13 cellular contexts compared by ENCODE assay signal in the genomic region with DNA sequence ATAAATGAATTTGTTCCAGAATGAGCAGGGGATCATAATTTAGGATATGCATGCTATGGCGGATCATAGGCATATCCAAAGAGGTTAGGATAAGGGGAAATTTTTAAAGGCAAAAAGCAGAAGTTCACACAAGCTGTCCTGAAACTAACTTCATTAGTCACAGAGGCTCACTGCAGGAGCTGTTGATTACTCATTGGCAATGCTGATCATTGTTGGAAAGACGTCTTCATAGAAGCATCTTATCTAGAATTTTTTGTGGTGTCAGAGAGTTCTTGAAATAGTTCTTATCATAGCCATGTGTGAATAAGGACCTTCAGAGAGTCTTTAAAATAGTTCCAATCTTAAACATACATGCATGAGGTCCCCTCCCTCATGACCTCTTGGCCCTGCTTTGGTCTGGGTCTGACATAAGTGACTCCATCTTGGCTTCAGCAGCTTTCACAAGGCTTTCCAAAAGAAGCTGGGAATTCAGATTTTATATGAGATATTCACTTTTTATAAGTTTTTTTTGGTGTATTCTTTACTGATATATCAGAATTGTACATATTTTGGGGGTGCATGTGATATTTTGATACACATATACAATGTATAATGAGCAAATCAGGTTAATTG. TPM values are rescaled to one million over a fixed set of nuclear protein-coding genes. Genes with fewer than 3 reads are reported as not detected.
DNase-seq lines count a peak whose midpoint lies in the region; ATAC-seq and TF ChIP-seq lines count a peak whose summit lies in the region.
"Had no signal": no experiment of that assay in that cellular context is flagged by ENCODE, and none has a peak within 500 bp of the region (broad histone marks: within the 10 kb centered on the region; RNA-seq: fewer than 3 reads in every experiment).

No MANE protein-coding gene starts in this region.

- DNase-seq in GM04503 (ENCODE audit: low read depth) (peak; percentile 42), LHCN-M2 (ENCODE audit: low read depth) (peak; percentile 11), brain microvascular endothelial cell (peak; percentile 68), NCI-H1092 (lab: John Stamatoyannopoulos, UW) (no peak), mesenteric fat pad (ENCODE audit: low spot score) (no peak), endothelial cell (ENCODE audit: low spot score) (no peak)

- H3K27me3 Mint-ChIP-seq in endothelial cell (ENCODE audit: unreplicated experiment): no peaks in the 10 kb centered on the region

- H3K27ac Mint-ChIP-seq in endothelial cell (ENCODE audit: unreplicated experiment): no peak overlapping the region

- no peaks in the 10 kb centered on the region for H3K36me3 ChIP-seq in brain microvascular endothelial cell (replicated peaks)

- H3K36me3 Mint-ChIP-seq in endothelial cell (ENCODE audit: low read depth, unreplicated experiment): no peaks in the 10 kb centered on the region

- H3K4me3 Mint-ChIP-seq in endothelial cell (ENCODE audit: unreplicated experiment): no peak overlapping the region

- H3K27ac ChIP-seq in brain microvascular endothelial cell: peak overlapping the region; percentile 45
- H3K27ac ChIP-seq: C4-2B, skin epidermis, VCaP had no signal

- no peaks in the 10 kb centered on the region for H3K27me3 ChIP-seq in brain microvascular endothelial cell (replicated peaks)

- ATAC-seq in GM21447 (IDR thresholded peaks at IDR 0.05; ENCODE audit: unreplicated experiment): peak; percentile 76
- no peak for ATAC-seq in HG02852 (IDR thresholded peaks at IDR 0.05; ENCODE audit: unreplicated experiment)
- ATAC-seq: Panc1 had no signal

- H3K4me3 ChIP-seq in brain microvascular endothelial cell (ENCODE audit: low read depth, low read length): no peak overlapping the region
- H3K4me3 ChIP-seq: skin epidermis had no signal

- TF ChIP-seq CTCF in brain microvascular endothelial cell (IDR thresholded peaks at IDR 0.05; ENCODE audit: low read depth, low read length, missing control alignments) (no peak), endothelial cell (IDR thresholded peaks at IDR 0.05; ENCODE audit: unreplicated experiment) (no peak)

- H3K4me1 Mint-ChIP-seq in endothelial cell (ENCODE audit: unreplicated experiment): no peaks in the 10 kb centered on the region

- peaks cover 5% of the 10 kb centered on the region for H3K9me3 Mint-ChIP-seq in endothelial cell (ENCODE audit: unreplicated experiment)

- in situ Hi-C loops in brain microvascular endothelial cell (cut with HindIII; ENCODE audit: low pct_ligation_motif_present, low sequenced_read_pairs): no loop called here

RNA-seq across cellular contexts. Expression of a gene that starts 7.5 kb away (rescaled TPM):
- total RNA-seq in LHCN-M2 (2014; rRNA removed) (not detected in 2 replicates), mesenteric fat pad (not detected), endothelial cell (ENCODE audit: unreplicated experiment) (not detected)
- not detected for polyA plus RNA-seq in LHCN-M2 (2012)
- total RNA-seq: cerebellum had no signal

Comparison
In these comparisons a context has a peak if more than half of its experiments do, and no peak if none do; other contexts are left out.
1. DNase-seq: peak in GM04503 (single experiment), LHCN-M2 (single experiment) and brain microvascular endothelial cell (single experiment); none in NCI-H1092 (single experiment), mesenteric fat pad (single experiment) and endothelial cell (single experiment).